21 cellular contexts compared by ENCODE assay signal in the genomic region with DNA sequence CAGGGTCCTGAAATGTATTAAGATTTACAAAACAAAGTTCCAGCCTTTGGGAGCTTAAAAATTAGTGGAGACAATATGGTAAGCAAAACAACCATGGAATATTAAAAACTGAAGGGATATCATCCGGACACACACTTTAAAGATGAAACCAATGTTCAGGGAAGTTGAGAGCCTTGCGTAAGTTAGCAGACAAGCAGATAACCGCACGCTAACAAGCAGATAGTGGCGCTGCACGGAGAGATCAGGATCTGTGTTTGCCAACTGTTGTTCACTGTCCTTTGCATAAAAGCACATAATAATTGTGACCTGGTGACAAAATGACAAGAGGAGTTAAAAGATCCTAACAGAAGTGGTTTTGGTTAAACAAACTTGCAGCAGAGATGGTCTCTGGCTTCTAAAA. TPM values are rescaled to one million over a fixed set of nuclear protein-coding genes. Genes with fewer than 3 reads are reported as not detected.
"Had no signal": no experiment of that assay in that cellular context is flagged by ENCODE, and none has a peak within 500 bp of the region (broad histone marks: within the 10 kb centered on the region; RNA-seq: fewer than 3 reads in every experiment).

No MANE protein-coding gene starts in this region.

- DNase-seq: activated CD4-positive, alpha-beta T cell treated with anti-CD3 and anti-CD28 coated beads for 1 hour; activated gamma-delta T cell treated with Interleukin-2 at 50 U/mL for 16 hours; activated T-cell treated with anti-CD3 and anti-CD28 coated beads, Interleukin-2, amount 50 U/mL, for 1 hour; aorta; caudate nucleus; effector memory CD8-positive, alpha-beta T cell; foreskin melanocyte; glutamatergic neuron; immature natural killer cell; lower lobe of right lung; naive B cell; occipital lobe; retina; sigmoid colon; stimulated activated CD4-positive, alpha-beta T cell treated with anti-CD3 and anti-CD28 coated beads, Interleukin-15, amount 100 ng/mL, for 24 hours; transverse colon; uterus had no signal

- ATAC-seq: effector memory CD8-positive, alpha-beta T cell; esophagus mucosa; left lobe of liver; lower lobe of right lung; stimulated activated memory B cell treated with anti-CD40 and anti-IgM and Interleukin-4, amounts not matched to agents 10 μg/mL and 1 μg/mL and 100 μg/mL, for 72 hours had no signal

RNA-seq across cellular contexts. Expression of a gene that starts 14.3 kb away (rescaled TPM):
- total RNA-seq: endothelial cell of umbilical vein had no signal
